8 cellular contexts compared by ENCODE assay signal in the genomic region with DNA sequence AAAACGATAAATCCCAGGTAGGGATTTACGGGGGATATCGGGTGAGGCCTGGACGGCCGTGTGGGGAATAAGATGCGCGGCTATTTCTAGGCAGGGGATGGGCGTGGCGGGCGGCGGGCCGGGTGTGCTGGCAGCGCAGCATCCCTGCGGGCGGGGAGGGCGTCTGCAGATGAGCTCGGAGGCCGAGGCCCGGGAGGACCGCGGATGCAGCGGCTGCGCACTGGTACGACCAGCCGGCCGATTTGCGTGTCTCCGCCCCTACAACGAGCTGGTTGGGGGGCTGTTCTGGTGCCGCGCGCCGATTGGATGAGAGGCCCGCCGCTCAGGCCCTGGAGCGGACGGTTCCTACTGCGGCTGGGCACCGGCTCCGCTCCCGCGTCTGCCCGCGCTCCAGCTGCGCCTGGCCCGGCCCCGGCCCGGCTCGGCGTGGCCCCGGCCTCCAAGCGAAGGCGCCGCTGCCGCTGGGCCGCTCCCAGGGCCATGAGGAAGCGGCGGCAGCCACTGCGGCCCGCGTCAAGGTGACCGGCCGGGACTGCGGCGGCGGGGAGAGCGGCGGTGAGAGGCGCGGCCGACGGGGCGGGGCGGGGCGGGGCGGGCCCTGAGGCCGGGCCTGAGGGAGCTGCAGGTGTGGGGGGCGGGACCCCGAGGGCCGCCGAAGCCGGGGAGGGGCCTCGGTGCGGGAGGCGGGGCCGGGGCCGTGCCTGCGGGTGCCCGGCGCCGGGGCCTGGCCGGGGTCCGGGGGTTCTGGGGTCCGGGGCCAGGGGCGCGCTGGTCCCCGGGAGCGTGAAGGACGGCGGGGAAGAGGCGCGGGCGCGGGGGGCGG. TPM values are rescaled to one million over a fixed set of nuclear protein-coding genes. Genes with fewer than 3 reads are reported as not detected.
A peak's percentile ranks its signal among the peaks of the same experiment; 100 is the strongest.
DNase-seq lines count a peak whose midpoint lies in the region; ATAC-seq and TF ChIP-seq lines count a peak whose summit lies in the region.

TSS of gene RALGPS1 (plus strand) at position 325 of the 823 bp plus-strand sequence. CDS start 47,508 bp downstream, outside the sequence.

- no peaks in the 10 kb centered on the region; the same call in 1 of the 2 replicates for H3K4me1 ChIP-seq in BE2C

- ATAC-seq in HG03442 (IDR thresholded peaks at IDR 0.05; ENCODE audit: unreplicated experiment) = peak; percentile 94
- peak; percentile 100 for ATAC-seq in activated CD4-positive, alpha-beta T cell treated with anti-CD3 and anti-CD28 coated beads for 36 hours

- H3K9me3 ChIP-seq in BE2C = no peaks in the 10 kb centered on the region

- peaks cover 3% of the 10 kb centered on the region for H3K4me1 Mint-ChIP-seq in activated CD4-positive, alpha-beta T cell treated with anti-CD3 and anti-CD28 coated beads for 36 hours

- DNase-seq in BE2C = peak; percentile 99
- peak; percentile 98 for DNase-seq in GM19240 (ENCODE audit: insufficient read length, low spot score)
- peak; percentile 91 for DNase-seq in NCI-H510A treated with DMSO at 0.1 percent for 48 hours (lab: John Stamatoyannopoulos, UW)
- peak; percentile 95 for DNase-seq in activated CD4-positive, alpha-beta T cell treated with anti-CD3 and anti-CD28 coated beads for 36 hours
- DNase-seq in choroid plexus epithelial cell (ENCODE audit: low read depth) = peak; percentile 97
- peak; percentile 93 for DNase-seq in kidney glomerular epithelial cell (lab: John Stamatoyannopoulos, UW)
- peak; percentile 94 for DNase-seq in stimulated activated CD4-positive, alpha-beta T cell treated with anti-CD3 and anti-CD28 coated beads, Interleukin-15, amount 100 ng/mL, for 24 hours

- peaks cover 4% of the 10 kb centered on the region for H3K9me3 Mint-ChIP-seq in activated CD4-positive, alpha-beta T cell treated with anti-CD3 and anti-CD28 coated beads for 36 hours (ENCODE audit: low read depth)

- CTCF ChIA-PET in activated CD4-positive, alpha-beta T cell treated with anti-CD3 and anti-CD28 coated beads for 36 hours (lab: Charles Lee) = interaction anchor here (0.5 to 0.6 kb wide), 2 partner anchors 11 to 111 kb away, joined by 3 to 4 read pairs; no protein-coding TSS in a partner anchor

- H3K27me3 Mint-ChIP-seq in activated CD4-positive, alpha-beta T cell treated with anti-CD3 and anti-CD28 coated beads for 36 hours = peaks cover 14% of the 10 kb centered on the region

- no peaks in the 10 kb centered on the region for H3K36me3 Mint-ChIP-seq in activated CD4-positive, alpha-beta T cell treated with anti-CD3 and anti-CD28 coated beads for 36 hours (ENCODE audit: low read depth)

- H3K4me3 ChIP-seq in BE2C (ENCODE audit: low read depth, low read length) (peak within 1 kb of the TSS; percentile 45), choroid plexus epithelial cell (ENCODE audit: low read depth, low read length) (peak within 1 kb of the TSS; percentile 53)

- H3K27ac Mint-ChIP-seq in activated CD4-positive, alpha-beta T cell treated with anti-CD3 and anti-CD28 coated beads for 36 hours = no peak within 1 kb of the TSS

- no peak for TF ChIP-seq CTCF in BE2C (IDR thresholded peaks at IDR 0.05; ENCODE audit: low read depth, low read length)
- no peak for TF ChIP-seq CTCF in choroid plexus epithelial cell (conservative IDR thresholded peaks at IDR 0.05; ENCODE audit: low read depth, low read length)

- H3K4me3 Mint-ChIP-seq in activated CD4-positive, alpha-beta T cell treated with anti-CD3 and anti-CD28 coated beads for 36 hours = peak within 1 kb of the TSS; percentile 70

- H3K27me3 ChIP-seq in BE2C = peaks cover 3% of the 10 kb centered on the region; the same call in 1 of the 2 replicates

- H3K36me3 ChIP-seq in BE2C = no peaks in the 10 kb centered on the region

- POLR2A ChIA-PET in activated CD4-positive, alpha-beta T cell treated with anti-CD3 and anti-CD28 coated beads for 36 hours (lab: Charles Lee) = no interaction called here

- intact Hi-C loops in activated CD4-positive, alpha-beta T cell treated with anti-CD3 and anti-CD28 coated beads for 36 hours (cut with DNase I, micrococcal nuclease) = loop anchor here (1.0 to 5.0 kb wide), 9 partner anchors 54 to 803 kb away; partner anchors contain the start of genes ZBTB34 (in 2 of the 2), PTRH1 (in 1 of the 2), STXBP1 (in 1 of the 2) and TTC16 (in 1 of the 2)

RNA-seq across cellular contexts. Expression of gene RALGPS1, which starts in this region (rescaled TPM):
- 9.3 TPM for polyA plus RNA-seq in BE2C (2012; ENCODE audit: insufficient read depth, insufficient read length, low read depth)
- 1 to 10 TPM; 1.2 to 2.2 TPM for total RNA-seq in activated CD4-positive, alpha-beta T cell treated with anti-CD3 and anti-CD28 coated beads for 36 hours

Comparison
In these comparisons a context has a peak if more than half of its experiments do, and no peak if none do; other contexts are left out.
1. Peak in every context shown above with its lines: DNase-seq, ATAC-seq and H3K4me3 ChIP-seq.